Comparison of ENCODE assay signal across 22 cellular contexts in the genomic region with DNA sequence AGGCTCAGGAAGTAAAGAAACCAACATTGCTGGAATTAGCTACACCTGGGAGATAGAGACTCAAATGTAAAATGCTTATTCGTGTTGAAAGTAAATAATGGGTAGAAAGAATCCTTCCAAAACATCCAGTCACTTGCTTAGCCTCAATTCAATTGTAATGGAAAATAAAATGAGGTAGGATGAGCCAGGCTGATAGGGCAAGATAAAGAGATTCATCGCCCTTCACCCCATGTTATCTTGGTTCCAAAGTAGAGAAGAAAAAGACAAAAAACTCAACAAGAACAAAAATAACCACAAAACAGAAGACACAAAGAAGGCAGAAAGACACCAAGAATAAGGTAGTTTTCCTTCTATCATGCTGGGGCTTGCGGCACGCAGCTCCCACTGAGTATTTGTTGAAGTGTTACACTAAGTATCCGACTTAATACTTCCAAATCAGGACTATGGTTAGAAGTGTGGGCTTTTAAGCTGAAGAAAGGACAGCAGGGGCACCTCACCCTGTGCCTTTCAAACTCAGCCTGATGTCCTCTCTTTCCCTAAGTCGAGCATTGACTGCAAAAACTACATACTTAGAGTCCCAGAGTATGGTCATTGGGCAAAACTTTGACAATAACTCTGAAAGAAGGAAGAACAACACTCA.
"Had no signal": no experiment of that assay in that cellular context is flagged by ENCODE, and none has a peak within 500 bp of the region (broad histone marks: within the 10 kb centered on the region; RNA-seq: fewer than 3 reads in every experiment).

No MANE protein-coding gene starts in this region.

- H3K36me3 ChIP-seq: gastrocnemius medialis, sigmoid colon, stomach, thyroid gland, vagina had no signal

- H3K27ac ChIP-seq: dorsolateral prefrontal cortex, epithelial cell of prostate, gastrocnemius medialis, psoas muscle, sigmoid colon, stomach, thyroid gland, vagina had no signal

- H3K4me3 ChIP-seq: dorsolateral prefrontal cortex, gastrocnemius medialis, lung, psoas muscle, sigmoid colon, stomach, thyroid gland, vagina had no signal

- DNase-seq: dorsolateral prefrontal cortex; effector CD4-positive, alpha-beta T cell; foreskin fibroblast; gastrocnemius medialis; kidney; nucleus accumbens; psoas muscle; right cardiac atrium; sigmoid colon; stimulated activated CD4-positive, alpha-beta T cell treated with anti-CD3 and anti-CD28 coated beads, Interleukin-2, amount 100 ng/mL, for 24 hours; stimulated activated CD4-positive, alpha-beta T cell treated with anti-CD3 and anti-CD28 coated beads, Interleukin-4, amount 100 ng/mL, for 24 hours; stimulated activated naive CD4-positive, alpha-beta T cell treated with Interleukin-2 at 50 U/mL for 16 hours; stomach; thyroid gland; trophoblast cell had no signal

- H3K4me1 ChIP-seq: gastrocnemius medialis, psoas muscle, sigmoid colon, thyroid gland had no signal

- H3K9me3 ChIP-seq: gastrocnemius medialis, psoas muscle, sigmoid colon, stomach, thyroid gland, vagina had no signal

- ATAC-seq: esophagus mucosa; gastrocnemius medialis; left lobe of liver; natural killer cell treated with Interleukin-12 subunit alpha and Interleukin-12 subunit beta and Interleukin-15 and Interleukin-18, amount 100 ng/mL, for 72 hours; psoas muscle; right cardiac atrium; stimulated activated effector memory CD8-positive, alpha-beta T cell treated with anti-CD3 and anti-CD28 coated beads, Interleukin-12 subunit alpha, Interleukin-12 subunit beta, amount 100 ng/mL, for 72 hours had no signal

- H3K27me3 ChIP-seq: gastrocnemius medialis, sigmoid colon, stomach, thyroid gland, vagina had no signal
